In genomic region chr7:138575897-138576428, GRCh38 we compare ENCODE assay signal across 22 cellular contexts.
DNase-seq lines count a peak whose midpoint lies in the region; ATAC-seq, FAIRE-seq and TF ChIP-seq lines count a peak whose summit lies in the region.
"Had no signal": no experiment of that assay in that cellular context is flagged by ENCODE, and none has a peak within 500 bp of the region (broad histone marks: within the 10 kb centered on the region; RNA-seq: fewer than 3 reads in every experiment).

No MANE protein-coding gene starts in this region.

- H3K4me3 ChIP-seq in K562 (no peak overlapping the region), fibroblast of pulmonary artery (replicated peaks; ENCODE audit: low read depth, low read length) (no peak overlapping the region)
- H3K4me3 ChIP-seq: PC-9 had no signal

- H3K4me3 Mint-ChIP-seq in activated T-cell treated with anti-CD3 and anti-CD28 coated beads, Interleukin-2, amount 50 U/mL, for 72 hours: no peak overlapping the region
- no peak overlapping the region for H3K4me3 Mint-ChIP-seq in progenitor cell of endocrine pancreas (ENCODE audit: low read depth)
- H3K4me3 Mint-ChIP-seq: CD14-positive monocyte had no signal

- BruUV-seq in K562 (replicated peaks; lab: Mats Ljungman, UMichigan): no TSS peak

- 95% methylated on average over 5 of the region's 5 CpGs for WGBS in K562 (ENCODE audit: insufficient coverage, low coverage, missing lambda C conversion rate)

- no peak for TF ChIP-seq EP300 in K562 (IDR thresholded peaks at IDR 0.05; ENCODE audit: low read length)

- no peaks in the 10 kb centered on the region for H3K27me3 Mint-ChIP-seq in activated T-cell treated with anti-CD3 and anti-CD28 coated beads, Interleukin-2, amount 50 U/mL, for 72 hours (ENCODE audit: low read depth)
- no peaks in the 10 kb centered on the region for H3K27me3 Mint-ChIP-seq in progenitor cell of endocrine pancreas

- H3K4me1 Mint-ChIP-seq in activated T-cell treated with anti-CD3 and anti-CD28 coated beads, Interleukin-2, amount 50 U/mL, for 72 hours (ENCODE audit: low read depth): no peaks in the 10 kb centered on the region
- H3K4me1 Mint-ChIP-seq in progenitor cell of endocrine pancreas (ENCODE audit: low read depth): peaks cover 2% of the 10 kb centered on the region
- H3K4me1 Mint-ChIP-seq: CD14-positive monocyte had no signal

- peak overlapping the region; percentile 20 for H3K27ac Mint-ChIP-seq in activated T-cell treated with anti-CD3 and anti-CD28 coated beads, Interleukin-2, amount 50 U/mL, for 72 hours
- peak overlapping the region; percentile 54 for H3K27ac Mint-ChIP-seq in progenitor cell of endocrine pancreas

- no peak for TF ChIP-seq RAD21 in K562 (CRISPR knock-in tag; conservative IDR thresholded peaks at IDR 0.05 in 1 of 2, IDR thresholded peaks at IDR 0.05 in 1 of 2)

- peaks cover 1 to 17% of the 10 kb centered on the region in 2 donors for H3K36me3 Mint-ChIP-seq in activated T-cell treated with anti-CD3 and anti-CD28 coated beads, Interleukin-2, amount 50 U/mL, for 72 hours (ENCODE audit: insufficient read depth in 2 of 2)
- peaks cover 55% of the 10 kb centered on the region for H3K36me3 Mint-ChIP-seq in progenitor cell of endocrine pancreas (ENCODE audit: insufficient read depth)

- intact Hi-C loops in K562 (cut with micrococcal nuclease): no loop called here

- no peak for TF ChIP-seq POLR2A in K562 (conservative IDR thresholded peaks at IDR 0.05)

- no peak for ATAC-seq in activated T-cell treated with anti-CD3 and anti-CD28 coated beads, Interleukin-2, amount 50 U/mL, for 72 hours (replicated peaks in 1 of 2)
- ATAC-seq in K562 (peak; percentile 67), HG02610 (IDR thresholded peaks at IDR 0.05; ENCODE audit: unreplicated experiment) (no peak)

- no peak overlapping the region for H2AFZ ChIP-seq in K562 (ENCODE audit: low read depth, low read length)
- H2AFZ ChIP-seq: PC-9 had no signal

- H3K79me2 ChIP-seq in K562 (ENCODE audit: control insufficient read depth, insufficient read depth, low read length): no peaks in the 10 kb centered on the region

- H3K4me1 ChIP-seq in K562 (replicated peaks in 1 of 2; ENCODE audit: control insufficient read depth in 2 of 2, insufficient read depth in 2 of 2, low read length in 2 of 2): no peaks in the 10 kb centered on the region

- peaks cover 91% of the 10 kb centered on the region for H3K36me3 ChIP-seq in K562 (ENCODE audit: control insufficient read depth, insufficient read depth, low read length)

- H3K9ac ChIP-seq in K562 (ENCODE audit: insufficient read depth in 1 of 2, low read depth in 2 of 2, low read length in 2 of 2): no peak overlapping the region
- H3K9ac ChIP-seq: KMS-11 had no signal

- H3K4me2 ChIP-seq in K562 (ENCODE audit: insufficient read depth, low read length): no peak overlapping the region
- H3K4me2 ChIP-seq: KMS-11, PC-9 had no signal

- no peak for DNase-seq in activated T-cell treated with anti-CD3 and anti-CD28 coated beads, Interleukin-2, amount 50 U/mL, for 72 hours
- DNase-seq in activated T-cell treated with anti-CD3 and anti-CD28 coated beads, Interleukin-2, amount 50 U/mL, for 1 hour: no peak
- no peak for DNase-seq in K562 (ENCODE audit: extremely low read depth in 1 of 4, low spot score in 3 of 4)
- peak; percentile 4 for DNase-seq in fibroblast of pulmonary artery (ENCODE audit: low read depth)
- DNase-seq in progenitor cell of endocrine pancreas (ENCODE audit: low spot score, unreplicated experiment): no peak
- no peak for DNase-seq in EL
- no peak for DNase-seq in DMS53 (lab: John Stamatoyannopoulos, UW)
- DNase-seq: DMS 273 treated with DMSO at 0.1 percent for 48 hours, GDM1, NCI-H1417, NCI-H187, NCI-H2107, NCI-H226, NCI-H524 treated with DMSO at 0.1 percent for 48 hours, PC-9, SIG-M5 had no signal

- H3K9me3 ChIP-seq in K562 (replicated peaks; ENCODE audit: control insufficient read depth, insufficient read depth, low read depth, low read length): no peaks in the 10 kb centered on the region

- POLR2A ChIA-PET in K562 (lab: Yijun Ruan, JAX): interaction anchor here (2.1 kb wide), 1 partner anchor 12 kb away, joined by 9 read pairs; no protein-coding TSS in a partner anchor

- H3K27me3 ChIP-seq in K562 (ENCODE audit: control insufficient read depth in 2 of 2, insufficient read depth in 2 of 2, low read length in 2 of 2): no peaks in the 10 kb centered on the region

- CTCF ChIA-PET in K562 (lab: Yijun Ruan, JAX; ENCODE audit: low intra/inter-chr PET ratio): no interaction called here

- FAIRE-seq in K562 (lab: Jason Lieb, UNC): no peak
- FAIRE-seq: H1 had no signal

- no peak overlapping the region for H3K27ac ChIP-seq in K562 (ENCODE audit: extremely low read depth, low read depth, low read length)
- H3K27ac ChIP-seq: 22Rv1, KMS-11, PC-9, RWPE1 had no signal

- H3K9me3 Mint-ChIP-seq in activated T-cell treated with anti-CD3 and anti-CD28 coated beads, Interleukin-2, amount 50 U/mL, for 72 hours: no peaks in the 10 kb centered on the region
- no peaks in the 10 kb centered on the region for H3K9me3 Mint-ChIP-seq in progenitor cell of endocrine pancreas (ENCODE audit: low read depth)
- H3K9me3 Mint-ChIP-seq: CD14-positive monocyte had no signal

- TF ChIP-seq CTCF in K562 (IDR thresholded peaks at IDR 0.05 in 2 of 3, conservative IDR thresholded peaks at IDR 0.05 in 1 of 3; ENCODE audit: insufficient read depth in 2 of 3, low read depth in 1 of 3, low read length in 3 of 3) (no peak), fibroblast of pulmonary artery (IDR thresholded peaks at IDR 0.05; ENCODE audit: low read length, missing control alignments) (no peak), progenitor cell of endocrine pancreas (IDR thresholded peaks at IDR 0.05; ENCODE audit: unreplicated experiment) (no peak)

- no peaks in the 10 kb centered on the region for H4K20me1 ChIP-seq in K562 (replicated peaks; ENCODE audit: control insufficient read depth, insufficient read depth, low read length)

- in situ Hi-C loops in K562 (cut with MboI): no loop called here

- H3K9me1 ChIP-seq in K562 (ENCODE audit: control insufficient read depth, insufficient read depth, low read length): no peaks in the 10 kb centered on the region

TF ChIP-seq in K562, 482 proteins besides CTCF, POLR2A, EP300 and RAD21:
- TF ChIP-seq ZNF584 (CRISPR knock-in tag; IDR thresholded peaks at IDR 0.05; ENCODE audit: low read depth): 0 out of 2 replicates have a peak, but pooled peaks have one; percentile 50
- TF ChIP-seq TRIM24 (IDR thresholded peaks at IDR 0.05): peak; percentile 80 to 85; a peak in 2 of 4 replicates
- TF ChIP-seq ZNF175 (CRISPR knock-in tag; IDR thresholded peaks at IDR 0.05; ENCODE audit: low read depth): 0 out of 2 replicates have a peak, but pooled peaks have one; percentile 20
- no peak for TF ChIP-seq MAZ (CRISPR knock-in tag; conservative IDR thresholded peaks at IDR 0.05 in 1 of 2, IDR thresholded peaks at IDR 0.05 in 1 of 2)
- peak; percentile 75 for TF ChIP-seq CEBPG (CRISPR knock-in tag; IDR thresholded peaks at IDR 0.05)
- peak in 1 of 2 experiments; percentile 90; a peak in 2 of 4 replicates for TF ChIP-seq CEBPG (tag; conservative IDR thresholded peaks at IDR 0.05 in 1 of 2, IDR thresholded peaks at IDR 0.05 in 1 of 2)
- peak; percentile 24; the same call in 1 of the 2 replicates for TF ChIP-seq ATF3 (IDR thresholded peaks at IDR 0.05)
- no peak for TF ChIP-seq ATF3 (CRISPR knock-in tag; conservative IDR thresholded peaks at IDR 0.05)
